8 cellular contexts compared by ENCODE assay signal in the genomic region with DNA sequence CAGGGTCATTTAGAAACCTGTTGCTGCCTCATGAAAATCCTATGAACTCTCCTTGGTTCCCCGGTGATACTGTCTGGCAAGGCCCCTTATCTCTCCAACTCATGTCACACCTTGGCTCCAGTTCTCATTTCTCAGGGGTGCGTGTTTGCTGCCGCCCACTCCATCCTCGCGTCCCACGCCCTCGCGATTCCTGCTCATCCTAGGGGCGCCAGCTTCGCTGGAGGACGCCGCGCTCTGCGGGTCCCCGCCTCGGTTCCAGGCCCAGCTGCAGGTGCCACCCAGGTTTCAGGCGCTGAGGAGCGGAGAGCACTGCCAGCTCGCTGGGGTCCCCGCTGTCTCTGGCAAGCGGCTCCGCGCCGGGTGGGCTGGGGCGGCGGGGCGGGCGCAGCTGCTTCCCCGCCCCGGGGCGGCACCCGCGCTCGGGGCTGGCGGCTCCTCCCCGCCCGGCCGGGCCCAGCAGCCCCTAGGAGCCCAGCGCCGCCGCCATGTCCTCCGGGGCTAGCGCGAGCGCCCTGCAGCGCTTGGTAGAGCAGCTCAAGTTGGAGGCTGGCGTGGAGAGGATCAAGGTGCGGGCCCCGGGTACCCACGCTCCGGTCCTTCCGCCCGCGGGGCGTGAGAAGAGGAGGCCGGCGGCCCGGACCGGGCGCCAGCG. TPM values are rescaled to one million over a fixed set of nuclear protein-coding genes. Genes with fewer than 3 reads are reported as not detected.
DNase-seq lines count a peak whose midpoint lies in the region; ATAC-seq and FAIRE-seq lines count a peak whose summit lies in the region.

GNG10 (plus strand) TSS at position 456 of the 652 bp plus-strand sequence; CDS start at position 486, 30 bp downstream.

- H3K9me3 ChIP-seq in CD4-positive, alpha-beta memory T cell (ENCODE audit: control insufficient read depth in 1 of 2, low read length in 2 of 2), result no peaks in the 10 kb centered on the region
- H3K9me3 ChIP-seq in naive thymus-derived CD4-positive, alpha-beta T cell (ENCODE audit: control insufficient read depth in 2 of 3, low read length in 3 of 3), result no peaks in the 10 kb centered on the region

- H3K4me3 Mint-ChIP-seq in CD4-positive, alpha-beta memory T cell, result peak within 1 kb of the TSS; percentile 91 to 97 (median 94)
- peak within 1 kb of the TSS; percentile 87 to 97 (median 93) for H3K4me3 Mint-ChIP-seq in naive thymus-derived CD4-positive, alpha-beta T cell
- H3K4me3 Mint-ChIP-seq in stimulated activated memory B cell treated with anti-CD40 and anti-IgM and Interleukin-4, amounts not matched to agents 10 μg/mL and 1 μg/mL and 100 μg/mL, for 72 hours, result peak within 1 kb of the TSS; percentile 89

- peak; percentile 77 for ATAC-seq in HG03439 (IDR thresholded peaks at IDR 0.05; ENCODE audit: unreplicated experiment)
- ATAC-seq in naive thymus-derived CD4-positive, alpha-beta T cell, result peak; percentile 95
- ATAC-seq in stimulated activated memory B cell treated with anti-CD40 and anti-IgM and Interleukin-4, amounts not matched to agents 10 μg/mL and 1 μg/mL and 100 μg/mL, for 72 hours, result peak; percentile 95

- CTCF ChIA-PET in CD4-positive, alpha-beta memory T cell (lab: Charles Lee; ENCODE audit: partially characterized antibody), result no interaction called here
- CTCF ChIA-PET in naive thymus-derived CD4-positive, alpha-beta T cell (lab: Charles Lee), result no interaction called here

- peaks cover 6 to 13% of the 10 kb centered on the region in 2 donors for H3K36me3 Mint-ChIP-seq in CD4-positive, alpha-beta memory T cell
- H3K36me3 Mint-ChIP-seq in naive thymus-derived CD4-positive, alpha-beta T cell, result peaks cover 0 to 16% (median 4%) of the 10 kb centered on the region in 5 donors
- H3K36me3 Mint-ChIP-seq in stimulated activated memory B cell treated with anti-CD40 and anti-IgM and Interleukin-4, amounts not matched to agents 10 μg/mL and 1 μg/mL and 100 μg/mL, for 72 hours, result peaks cover 6% of the 10 kb centered on the region

- H3K27me3 Mint-ChIP-seq in CD4-positive, alpha-beta memory T cell, result no peaks in the 10 kb centered on the region
- H3K27me3 Mint-ChIP-seq in naive thymus-derived CD4-positive, alpha-beta T cell, result no peaks in the 10 kb centered on the region
- no peaks in the 10 kb centered on the region for H3K27me3 Mint-ChIP-seq in stimulated activated memory B cell treated with anti-CD40 and anti-IgM and Interleukin-4, amounts not matched to agents 10 μg/mL and 1 μg/mL and 100 μg/mL, for 72 hours

- intact Hi-C loops in CD4-positive, alpha-beta memory T cell (cut with micrococcal nuclease), result loop anchor here (1.0 to 2.0 kb wide), 3 partner anchors 30 to 178 kb away; partner anchors contain the start of genes DNAJC25 and PTGR1
- intact Hi-C loops in naive thymus-derived CD4-positive, alpha-beta T cell (cut with micrococcal nuclease), result loop anchor here (1.0 to 5.0 kb wide), 6 partner anchors 64 to 1751 kb away; partner anchors contain the start of genes C9orf43 (in 1 of the 2), INIP (in 1 of the 2), POLE3 (in 1 of the 2) and SNX30 (in 1 of the 2)

- H3K27ac ChIP-seq in CD4-positive, alpha-beta memory T cell (ENCODE audit: low read depth, low read length), result peak within 1 kb of the TSS; percentile 65
- H3K27ac ChIP-seq in naive thymus-derived CD4-positive, alpha-beta T cell (ENCODE audit: low read depth, low read length), result peak within 1 kb of the TSS; percentile 71

- H3K9me3 Mint-ChIP-seq in CD4-positive, alpha-beta memory T cell, result no peaks in the 10 kb centered on the region
- H3K9me3 Mint-ChIP-seq in naive thymus-derived CD4-positive, alpha-beta T cell, result no peaks in the 10 kb centered on the region
- no peaks in the 10 kb centered on the region for H3K9me3 Mint-ChIP-seq in stimulated activated memory B cell treated with anti-CD40 and anti-IgM and Interleukin-4, amounts not matched to agents 10 μg/mL and 1 μg/mL and 100 μg/mL, for 72 hours

- H3K4me1 ChIP-seq in CD4-positive, alpha-beta memory T cell (ENCODE audit: insufficient read depth, low read length), result peaks cover 36% of the 10 kb centered on the region
- H3K4me1 ChIP-seq in naive thymus-derived CD4-positive, alpha-beta T cell (ENCODE audit: control insufficient read depth in 2 of 2, insufficient read depth in 2 of 2, low read length in 2 of 2), result peaks cover 18 to 31% of the 10 kb centered on the region in 2 donors

- H3K27me3 ChIP-seq in CD4-positive, alpha-beta memory T cell (ENCODE audit: insufficient read depth, low read length), result no peaks in the 10 kb centered on the region
- no peaks in the 10 kb centered on the region for H3K27me3 ChIP-seq in naive thymus-derived CD4-positive, alpha-beta T cell (ENCODE audit: control insufficient read depth in 2 of 2, insufficient read depth in 2 of 2, low read length in 2 of 2)

- POLR2A ChIA-PET in CD4-positive, alpha-beta memory T cell (lab: Charles Lee; ENCODE audit: partially characterized antibody), result interaction anchor here (0.6 to 1.7 kb wide), 5 partner anchors 13 to 1969 kb away, joined by 3 to 21 read pairs (median 3); partner anchors contain the start of genes DNAJC25 and HSDL2
- POLR2A ChIA-PET in naive thymus-derived CD4-positive, alpha-beta T cell (lab: Charles Lee), result interaction anchor here (0.6 to 1.1 kb wide), 3 partner anchors 29 to 178 kb away, joined by 4 to 10 read pairs (median 5); partner anchors contain the start of gene DNAJC25

- H3K36me3 ChIP-seq in CD4-positive, alpha-beta memory T cell (ENCODE audit: insufficient read depth, low read length), result peaks cover 6% of the 10 kb centered on the region
- H3K36me3 ChIP-seq in naive thymus-derived CD4-positive, alpha-beta T cell (ENCODE audit: control insufficient read depth in 2 of 3, insufficient read depth in 3 of 3, low read length in 3 of 3), result peaks cover 0 to 7% (median 0%) of the 10 kb centered on the region in 3 experiments

- peak; percentile 66 to 73 (median 71) for DNase-seq in CD4-positive, alpha-beta memory T cell
- DNase-seq in GM19239 (ENCODE audit: insufficient read length, low spot score), result peak; percentile 77
- peak; percentile 57 for DNase-seq in OCI-M1 (lab: John Stamatoyannopoulos, UW)
- DNase-seq in activated T-helper 1 cell treated with Interleukin-2 at 50 U/mL for 16 hours (ENCODE audit: low read depth), result peak; percentile 58
- DNase-seq in fibroblast of gingiva (ENCODE audit: low read depth), result peak; percentile 53
- peak; percentile 57 to 79 (median 68) for DNase-seq in naive thymus-derived CD4-positive, alpha-beta T cell

- H3K4me3 ChIP-seq in CD4-positive, alpha-beta memory T cell (ENCODE audit: low read length in 2 of 2), result peak within 1 kb of the TSS; percentile 76 to 77
- H3K4me3 ChIP-seq in naive thymus-derived CD4-positive, alpha-beta T cell (ENCODE audit: low read length), result peak within 1 kb of the TSS; percentile 70

- peaks cover 21 to 44% (median 31%) of the 10 kb centered on the region in 4 donors for H3K4me1 Mint-ChIP-seq in CD4-positive, alpha-beta memory T cell
- peaks cover 16 to 44% (median 32%) of the 10 kb centered on the region in 7 donors for H3K4me1 Mint-ChIP-seq in naive thymus-derived CD4-positive, alpha-beta T cell
- peaks cover 25% of the 10 kb centered on the region for H3K4me1 Mint-ChIP-seq in stimulated activated memory B cell treated with anti-CD40 and anti-IgM and Interleukin-4, amounts not matched to agents 10 μg/mL and 1 μg/mL and 100 μg/mL, for 72 hours

- H3K27ac Mint-ChIP-seq in CD4-positive, alpha-beta memory T cell, result peak within 1 kb of the TSS; percentile 68 to 98 (median 94)
- H3K27ac Mint-ChIP-seq in naive thymus-derived CD4-positive, alpha-beta T cell, result peak within 1 kb of the TSS; percentile 82 to 97 (median 92)
- H3K27ac Mint-ChIP-seq in stimulated activated memory B cell treated with anti-CD40 and anti-IgM and Interleukin-4, amounts not matched to agents 10 μg/mL and 1 μg/mL and 100 μg/mL, for 72 hours, result peak within 1 kb of the TSS; percentile 87

- FAIRE-seq in GM19239 (lab: Jason Lieb, UNC), result peak; percentile 31

RNA-seq across cellular contexts. Expression of gene GNG10, which starts in this region (rescaled TPM):
- total RNA-seq in CD4-positive, alpha-beta memory T cell, result 10 to 100 TPM in 1 of 2 experiments, 1 to 10 TPM in 1; 9.8 to 12.4 TPM
- 10 to 100 TPM; 28.0 to 37.5 TPM for polyA plus RNA-seq in CD4-positive, alpha-beta memory T cell
- 10 to 100 TPM in 4 of 5 experiments, 1 to 10 TPM in 1; 5.3 to 26.1 (median 12.2) TPM for total RNA-seq in naive thymus-derived CD4-positive, alpha-beta T cell
- polyA plus RNA-seq in naive thymus-derived CD4-positive, alpha-beta T cell, result 10 to 100 TPM; 15.5 to 26.8 TPM

Comparison
In these comparisons a context has a peak if more than half of its experiments do, and no peak if none do; other contexts are left out.
1. Peak in every context shown above with its lines: DNase-seq, ATAC-seq, H3K4me3 ChIP-seq and H3K27ac ChIP-seq.